In the genomic region with DNA sequence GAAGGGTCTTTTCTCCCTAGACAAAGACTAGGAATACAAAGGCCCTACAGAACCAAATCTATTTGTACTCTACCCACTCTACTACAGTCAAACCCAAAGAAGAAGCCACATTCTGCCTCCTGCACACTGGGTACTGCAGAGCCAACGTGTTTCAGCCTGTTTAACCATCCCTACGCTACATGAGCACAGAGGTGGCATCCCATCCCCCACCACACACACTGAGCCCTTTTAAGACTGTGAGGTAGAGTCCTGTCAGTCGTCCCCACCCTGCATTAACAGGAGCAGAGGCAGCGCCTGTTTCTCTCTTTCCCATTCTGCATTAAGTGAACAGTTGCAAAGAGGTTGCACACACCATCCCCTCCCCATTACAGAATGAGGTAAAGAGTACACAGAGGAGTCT, we compare ENCODE assay signal across 34 cellular contexts. TPM values are rescaled to one million over a fixed set of nuclear protein-coding genes. Genes with fewer than 3 reads are reported as not detected.
"Had no signal": no experiment of that assay in that cellular context is flagged by ENCODE, and none has a peak within 500 bp of the region (broad histone marks: within the 10 kb centered on the region; RNA-seq: fewer than 3 reads in every experiment).

No MANE protein-coding gene starts in this region.

- H3K27ac ChIP-seq: esophagus squamous epithelium, hepatocyte, left lung, lower lobe of right lung, parathyroid adenoma, psoas muscle, sigmoid colon, stomach, thyroid gland, upper lobe of left lung, vagina, WERI-Rb-1 had no signal

- H3K27me3 Mint-ChIP-seq: activated T-helper 17 cell treated with anti-CD3 and anti-CD28 coated beads, Interleukin-2, amount 50 U/mL, for 72 hours had no signal

- H3K4me3 ChIP-seq: esophagus squamous epithelium, hepatocyte, left lung, lower lobe of right lung, mucosa of descending colon, psoas muscle, sigmoid colon, stomach, thyroid gland, upper lobe of left lung, vagina had no signal

- H3K9me3 Mint-ChIP-seq: activated CD4-positive, alpha-beta T cell treated with anti-CD3 and anti-CD28 coated beads, Interleukin-2, amount 10 ng/mL, durations not matched to agents 24 days and 14 days; activated CD8-positive, alpha-beta T cell treated with anti-CD3 and anti-CD28 coated beads for 36 hours; activated T-cell treated with anti-CD3 and anti-CD28 coated beads, Interleukin-2, amount 50 U/mL, for 4 hours; activated T-helper 17 cell treated with anti-CD3 and anti-CD28 coated beads, Interleukin-2, amount 50 U/mL, for 72 hours; central memory CD8-positive, alpha-beta T cell; dendritic cell treated with granulocyte-macrophage colony-stimulating factor and Interleukin-4, amounts not matched to agents 40 ng/mL and 50 ng/mL, for 4 days; endodermal cell; natural killer cell treated with Interleukin-12 subunit alpha and Interleukin-12 subunit beta and Interleukin-15 and Interleukin-18, amount 100 ng/mL, for 72 hours had no signal

- H3K27ac Mint-ChIP-seq: activated CD4-positive, alpha-beta T cell treated with anti-CD3 and anti-CD28 coated beads, Interleukin-2, amount 10 ng/mL, durations not matched to agents 24 days and 14 days; activated CD8-positive, alpha-beta T cell treated with anti-CD3 and anti-CD28 coated beads for 36 hours; activated T-helper 17 cell treated with anti-CD3 and anti-CD28 coated beads, Interleukin-2, amount 50 U/mL, for 72 hours; dendritic cell treated with granulocyte-macrophage colony-stimulating factor and Interleukin-4, amounts not matched to agents 40 ng/mL and 50 ng/mL, for 4 days; endodermal cell; natural killer cell treated with Interleukin-12 subunit alpha and Interleukin-12 subunit beta and Interleukin-15 and Interleukin-18, amount 100 ng/mL, for 72 hours; stimulated activated naive B cell treated with anti-CD40 and anti-IgM and Interleukin-4, amounts not matched to agents 10 μg/mL and 1 μg/mL and 100 μg/mL, for 72 hours; T-helper 17 cell had no signal

- H3K36me3 ChIP-seq: left lung, lower lobe of right lung, sigmoid colon, thyroid gland, upper lobe of left lung, vagina, WERI-Rb-1 had no signal

- H3K4me1 ChIP-seq: left lung, lower lobe of right lung, parathyroid adenoma, vagina had no signal

- DNase-seq: activated CD4-positive, alpha-beta T cell treated with anti-CD3 and anti-CD28 coated beads, Interleukin-2, amount 10 ng/mL, durations not matched to agents 24 days and 14 days; activated CD4-positive, CD25-positive, alpha-beta regulatory T cell treated with anti-CD3 and anti-CD28 coated beads, Interleukin-2, amount 50 U/mL, for 72 hours; activated CD8-positive, alpha-beta T cell treated with anti-CD3 and anti-CD28 coated beads for 36 hours; activated gamma-delta T cell treated with Interleukin-2 at 50 U/mL for 16 hours; activated naive CD4-positive, alpha-beta T cell treated with anti-CD3 and anti-CD28 coated beads, Interleukin-2, amount 50 U/mL, for 16 hours; activated T-cell treated with anti-CD3 and anti-CD28 coated beads, Interleukin-2, amount 50 U/mL, for 4 hours; amniotic stem cell; endodermal cell; esophagus squamous epithelium; glutamatergic neuron; left lung; lower lobe of right lung; mucosa of descending colon; nucleus accumbens; psoas muscle; sigmoid colon; small intestine; stimulated activated naive B cell treated with anti-CD40 and anti-IgM and Interleukin-4, amounts not matched to agents 10 μg/mL and 1 μg/mL and 100 μg/mL, for 72 hours; stomach; T-helper 17 cell; T1000; thyroid gland; upper lobe of left lung; WERI-Rb-1 had no signal

- H3K9me3 ChIP-seq: esophagus squamous epithelium, left lung, lower lobe of right lung, mucosa of descending colon, psoas muscle, sigmoid colon, stomach, thyroid gland, upper lobe of left lung, vagina had no signal

- H3K4me3 Mint-ChIP-seq: activated CD4-positive, alpha-beta T cell treated with anti-CD3 and anti-CD28 coated beads, Interleukin-2, amount 10 ng/mL, durations not matched to agents 24 days and 14 days; activated CD8-positive, alpha-beta T cell treated with anti-CD3 and anti-CD28 coated beads for 36 hours; activated T-cell treated with anti-CD3 and anti-CD28 coated beads, Interleukin-2, amount 50 U/mL, for 4 hours; activated T-helper 17 cell treated with anti-CD3 and anti-CD28 coated beads, Interleukin-2, amount 50 U/mL, for 72 hours; central memory CD8-positive, alpha-beta T cell; dendritic cell treated with granulocyte-macrophage colony-stimulating factor and Interleukin-4, amounts not matched to agents 40 ng/mL and 50 ng/mL, for 4 days; endodermal cell; natural killer cell treated with Interleukin-12 subunit alpha and Interleukin-12 subunit beta and Interleukin-15 and Interleukin-18, amount 100 ng/mL, for 72 hours; stimulated activated naive B cell treated with anti-CD40 and anti-IgM and Interleukin-4, amounts not matched to agents 10 μg/mL and 1 μg/mL and 100 μg/mL, for 72 hours; T-helper 17 cell had no signal

- H3K27me3 ChIP-seq: esophagus squamous epithelium, hepatocyte, sigmoid colon, stomach, thyroid gland, upper lobe of left lung, vagina had no signal

RNA-seq across cellular contexts. Expression of a gene that starts 5.3 kb away (rescaled TPM):
- total RNA-seq: vagina had no signal

RNA-seq across cellular contexts. Expression of a gene that starts 57.5 kb away (rescaled TPM):
- total RNA-seq: activated CD4-positive, alpha-beta T cell treated with anti-CD3 and anti-CD28 coated beads, Interleukin-2, amount 10 ng/mL, durations not matched to agents 24 days and 14 days; activated CD8-positive, alpha-beta T cell treated with anti-CD3 and anti-CD28 coated beads for 36 hours; activated T-cell treated with anti-CD3 and anti-CD28 coated beads, Interleukin-2, amount 50 U/mL, for 4 hours; activated T-helper 17 cell treated with anti-CD3 and anti-CD28 coated beads, Interleukin-2, amount 50 U/mL, for 72 hours; endodermal cell; esophagus squamous epithelium; frontal cortex; hepatocyte; left lung; lower lobe of right lung; mesenteric fat pad; mucosa of descending colon; myocyte; natural killer cell treated with Interleukin-12 subunit alpha and Interleukin-12 subunit beta and Interleukin-15 and Interleukin-18, amount 100 ng/mL, for 72 hours; sigmoid colon; stomach; T-helper 17 cell; thyroid gland; upper lobe of left lung; vagina had no signal
- polyA plus RNA-seq: hepatocyte, sigmoid colon, small intestine, stomach had no signal
